Comparison of ENCODE assay signal across 8 cellular contexts in the genomic region with DNA sequence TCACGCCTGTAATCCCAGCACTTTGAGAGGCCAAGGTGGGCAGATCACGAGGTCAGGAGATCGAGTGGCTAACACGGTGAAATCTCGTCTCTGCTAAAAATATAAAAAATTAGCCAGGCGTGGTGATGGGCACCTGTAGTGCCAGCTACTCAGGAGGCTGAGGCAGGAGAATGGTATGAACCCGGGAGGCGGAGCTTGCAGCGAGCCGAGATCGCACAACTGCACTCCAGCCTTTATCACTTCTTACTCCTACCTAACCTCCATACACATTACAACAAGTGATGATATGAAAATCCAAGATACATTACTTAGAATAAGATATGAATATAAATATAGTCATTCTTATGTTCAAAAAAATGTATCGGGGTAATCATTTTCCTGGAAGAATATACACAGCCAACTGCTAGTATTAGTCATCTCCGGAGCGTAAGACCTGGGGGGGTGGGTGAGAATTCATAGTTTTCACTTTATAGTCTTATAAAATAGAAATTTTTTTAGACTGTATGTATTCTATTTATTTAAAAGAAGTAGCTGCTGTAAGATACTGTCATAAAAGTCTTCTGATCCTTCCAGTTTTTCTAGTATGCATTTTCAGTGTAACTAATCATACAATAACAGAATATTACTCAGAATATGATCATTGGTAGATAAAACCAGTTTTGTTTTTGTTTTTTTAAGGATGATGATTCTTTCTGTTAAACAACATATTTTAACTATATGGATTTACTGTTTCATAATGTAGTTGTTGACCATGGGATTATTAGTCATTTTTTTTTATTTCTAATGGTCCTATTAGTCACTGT. TPM values are rescaled to one million over a fixed set of nuclear protein-coding genes. Genes with fewer than 3 reads are reported as not detected.
A peak's percentile ranks its signal among the peaks of the same experiment; 100 is the strongest.
DNase-seq lines count a peak whose midpoint lies in the region; ATAC-seq, FAIRE-seq and TF ChIP-seq lines count a peak whose summit lies in the region.
"Not testable (repeated sequence)": the region's sequence is repeated elsewhere in the genome, so short reads cannot be mapped to it uniquely, and the experiment has no call there.

No MANE protein-coding gene starts in this region.

- peak overlapping the region; percentile 81 for H3K27ac ChIP-seq in ACC112 (ENCODE audit: low read depth, low read length)
- H3K27ac ChIP-seq in PC-9 = peak overlapping the region; percentile 63
- peak overlapping the region; percentile 70 for H3K27ac ChIP-seq in epithelial cell of prostate
- peak overlapping the region; percentile 35 for H3K27ac ChIP-seq in foreskin keratinocyte
- H3K27ac ChIP-seq in pancreas = not testable (repeated sequence)

- H3K79me2 ChIP-seq in ACC112 (ENCODE audit: control insufficient read depth, insufficient read depth, low read length, unreplicated experiment); PC-9 (ENCODE audit: low read depth): not testable (repeated sequence)

- 95% methylated on average over 14 of the region's 14 CpGs for WGBS in pancreas, 2 donors

- POLR2A ChIA-PET in PC-9 (lab: Charles Lee; ENCODE audit: unreplicated experiment) = not testable (repeated sequence)

- CTCF ChIA-PET in PC-9 (lab: Charles Lee) = not testable (repeated sequence)

- peaks cover 80% of the 10 kb centered on the region for H3K36me3 Mint-ChIP-seq in activated T-helper 17 cell treated with anti-CD3 and anti-CD28 coated beads, Interleukin-2, amount 50 U/mL, for 72 hours (ENCODE audit: low read depth)

- FAIRE-seq in bronchial epithelial cell (lab: Jason Lieb, UNC) = not testable (repeated sequence)
- FAIRE-seq in pancreas (lab: Jason Lieb, UNC) = peak; percentile 54

- peak; percentile 48 for ATAC-seq in activated T-helper 17 cell treated with anti-CD3 and anti-CD28 coated beads, Interleukin-2, amount 50 U/mL, for 72 hours (replicated peaks)
- ATAC-seq in foreskin keratinocyte = peak; percentile 34
- not testable (repeated sequence) for ATAC-seq in pancreas

- H3K4me1 Mint-ChIP-seq in activated T-helper 17 cell treated with anti-CD3 and anti-CD28 coated beads, Interleukin-2, amount 50 U/mL, for 72 hours = not testable (repeated sequence)

- not testable (repeated sequence) for H3K9me3 ChIP-seq in PC-9 (ENCODE audit: insufficient read depth, low read depth); pancreas

- not testable (repeated sequence) for H3K9me3 Mint-ChIP-seq in activated T-helper 17 cell treated with anti-CD3 and anti-CD28 coated beads, Interleukin-2, amount 50 U/mL, for 72 hours

- TSS peak; percentile 23 for BruUV-seq in PC-9 (replicated peaks; lab: Mats Ljungman, UMichigan)

- H2AFZ ChIP-seq in ACC112 (ENCODE audit: low read length, unreplicated experiment); PC-9: not testable (repeated sequence)

- H3K9me2 ChIP-seq in PC-9 (ENCODE audit: insufficient read depth) = not testable (repeated sequence)

- not testable (repeated sequence) for H3K27me3 Mint-ChIP-seq in activated T-helper 17 cell treated with anti-CD3 and anti-CD28 coated beads, Interleukin-2, amount 50 U/mL, for 72 hours

- TF ChIP-seq CTCF in PC-9 (conservative IDR thresholded peaks at IDR 0.05); bronchial epithelial cell (IDR thresholded peaks at IDR 0.05; ENCODE audit: insufficient read depth, low read length, severe bottlenecking); foreskin keratinocyte (conservative IDR thresholded peaks at IDR 0.05); pancreas (IDR thresholded peaks at IDR 0.05): not testable (repeated sequence)

- not testable (repeated sequence) for H3K27me3 ChIP-seq in ACC112 (ENCODE audit: insufficient read depth, low read length); PC-9 (ENCODE audit: insufficient read depth, low read depth); bronchial epithelial cell (ENCODE audit: control insufficient read depth, insufficient read depth, low read length); foreskin keratinocyte; pancreas

- H4K20me1 ChIP-seq in PC-9 (ENCODE audit: insufficient read depth) = not testable (repeated sequence)

- DNase-seq in HCEC 1CT (peak; percentile 63), PC-9 (peak; percentile 13 to 69), bronchial epithelial cell (ENCODE audit: low read depth) (peak; percentile 51)
- DNase-seq in epithelial cell of prostate (ENCODE audit: low read depth, low spot score); foreskin keratinocyte; pancreas: not testable (repeated sequence)

- H3K36me3 ChIP-seq in ACC112 (ENCODE audit: insufficient read depth, low read length); PC-9 (ENCODE audit: low read depth); bronchial epithelial cell (ENCODE audit: control insufficient read depth, insufficient read depth, low read length): not testable (repeated sequence)
- H3K36me3 ChIP-seq in pancreas = peaks cover 0 to 15% (median 0%) of the 10 kb centered on the region in 3 donors

- peak overlapping the region; percentile 29 for H3K4me2 ChIP-seq in PC-9

- intact Hi-C loops in PC-9 (cut with micrococcal nuclease; ENCODE audit: unreplicated experiment); pancreas (cut with DNase I): not testable (repeated sequence)

- H3K4me1 ChIP-seq in ACC112 (ENCODE audit: control insufficient read depth, insufficient read depth, low read length, unreplicated experiment) (peaks cover 14% of the 10 kb centered on the region), PC-9 (replicated peaks; ENCODE audit: insufficient read depth) (peaks cover 17% of the 10 kb centered on the region)
- H3K4me1 ChIP-seq in foreskin keratinocyte, pancreas: not testable (repeated sequence)

- peaks cover 18% of the 10 kb centered on the region for H3F3A ChIP-seq in PC-9 (ENCODE audit: insufficient read depth, low read depth)

- not testable (repeated sequence) for H3K27ac Mint-ChIP-seq in activated T-helper 17 cell treated with anti-CD3 and anti-CD28 coated beads, Interleukin-2, amount 50 U/mL, for 72 hours

- not testable (repeated sequence) for H3K4me3 Mint-ChIP-seq in activated T-helper 17 cell treated with anti-CD3 and anti-CD28 coated beads, Interleukin-2, amount 50 U/mL, for 72 hours

- not testable (repeated sequence) for H3K4me3 ChIP-seq in ACC112 (ENCODE audit: low read depth, low read length); PC-9; bronchial epithelial cell (ENCODE audit: low read depth, low read length); pancreas

RNA-seq across cellular contexts. Expression of a gene that starts 32.7 kb away (rescaled TPM):
- total RNA-seq in PC-9 (2021) (13.8 and 15.8 TPM in 2 replicates), bronchial epithelial cell (13.2 and 13.3 TPM in 2 replicates), foreskin keratinocyte (6.3 and 8.1 TPM in 2 replicates), pancreas (10 to 100 TPM in 1 of 6 donors, 1 to 10 TPM in 5; 2.9 to 11.0 (median 5.7) TPM)
- total RNA-seq in activated T-helper 17 cell treated with anti-CD3 and anti-CD28 coated beads, Interleukin-2, amount 50 U/mL, for 72 hours = 10 to 100 TPM; 29.2 to 35.5 TPM
- polyA plus RNA-seq in foreskin keratinocyte (4.6 and 4.7 TPM in 2 replicates), pancreas (10 to 100 TPM in 1 of 2 donors, 1 to 10 TPM in 1; 8.2 to 11.9 TPM)

RNA-seq across cellular contexts. Expression of a gene that starts 37.7 kb away (rescaled TPM):
- total RNA-seq in PC-9 (2021) (20.1 and 27.0 TPM in 2 replicates), bronchial epithelial cell (17.4 and 20.5 TPM in 2 replicates), foreskin keratinocyte (29.9 and 34.7 TPM in 2 replicates), pancreas (10 to 100 TPM in 2 of 6 donors, 1 to 10 TPM in 4; 6.6 to 11.7 (median 7.7) TPM)
- 10 to 100 TPM; 41.4 to 52.5 TPM for total RNA-seq in activated T-helper 17 cell treated with anti-CD3 and anti-CD28 coated beads, Interleukin-2, amount 50 U/mL, for 72 hours
- polyA plus RNA-seq in foreskin keratinocyte (6.5 and 8.8 TPM in 2 replicates), pancreas (10 to 100 TPM in 1 of 2 donors, 1 to 10 TPM in 1; 7.4 to 10.8 TPM)
